1 cellular context compared by ENCODE assay signal in the genomic region with DNA sequence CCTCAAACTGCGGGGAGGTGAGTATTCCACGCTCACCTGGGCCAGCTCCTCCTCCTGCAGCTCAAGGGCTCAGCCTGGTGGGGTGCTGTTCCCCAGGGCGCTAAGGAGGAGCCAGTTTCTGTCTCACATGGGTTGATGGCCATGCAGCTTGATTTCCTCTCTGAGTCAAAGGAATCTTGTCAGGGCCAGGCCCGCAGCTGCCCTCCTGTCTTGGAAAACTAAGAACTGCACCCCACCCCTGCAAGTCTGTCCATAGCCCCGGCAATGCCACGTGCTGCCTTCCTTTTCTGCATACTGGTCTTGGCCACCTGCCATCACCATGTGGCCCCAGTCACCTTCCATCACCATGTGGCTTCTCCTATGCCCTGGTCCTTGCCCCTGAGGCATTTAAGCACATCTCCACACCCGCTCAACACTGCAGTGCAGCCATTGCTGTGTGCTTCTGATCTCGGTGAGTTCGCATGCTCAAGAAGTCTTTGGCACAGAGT.
TF ChIP-seq lines count a peak whose summit lies in the region.

No MANE protein-coding gene starts in this region.

TF ChIP-seq in GM12878, 131 proteins besides CTCF, POLR2A, EP300 and RAD21:
- no peak for TF ChIP-seq MTA2 (IDR thresholded peaks at IDR 0.05; ENCODE audit: low read depth)
